In the genomic region with DNA sequence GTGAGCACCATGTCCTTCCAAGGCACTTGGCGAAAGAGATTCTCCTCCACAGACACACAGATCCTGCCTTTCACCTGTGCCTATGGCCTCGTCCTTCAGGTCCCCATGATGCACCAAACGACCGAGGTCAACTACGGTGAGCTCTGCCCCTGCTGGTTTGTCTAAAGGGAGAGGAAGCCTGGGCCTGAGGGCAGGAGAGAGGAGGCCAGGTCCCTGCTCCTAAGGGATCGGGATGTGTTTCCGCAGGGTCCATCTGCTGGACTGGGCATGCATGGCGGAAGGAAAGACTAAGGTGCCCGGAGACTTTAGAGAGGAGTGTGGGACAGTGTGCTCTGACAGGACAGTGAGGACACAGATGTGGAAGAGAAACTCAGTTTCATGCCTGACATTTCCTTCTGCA, we compare ENCODE assay signal across 17 cellular contexts. TPM values are rescaled to one million over a fixed set of nuclear protein-coding genes. Genes with fewer than 3 reads are reported as not detected.
DNase-seq lines count a peak whose midpoint lies in the region; ATAC-seq and TF ChIP-seq lines count a peak whose summit lies in the region.
"Had no signal": no experiment of that assay in that cellular context is flagged by ENCODE, and none has a peak within 500 bp of the region (broad histone marks: within the 10 kb centered on the region; RNA-seq: fewer than 3 reads in every experiment).

No MANE protein-coding gene starts in this region.

- no peak overlapping the region for H3K4me3 Mint-ChIP-seq in activated naive CD8-positive, alpha-beta T cell treated with anti-CD3 and anti-CD28 coated beads, Interleukin-2, amount 50 U/mL, for 24 hours
- no peak overlapping the region for H3K4me3 Mint-ChIP-seq in activated naive CD8-positive, alpha-beta T cell treated with anti-CD3 and anti-CD28 coated beads for 36 hours
- no peak overlapping the region for H3K4me3 Mint-ChIP-seq in WTC11
- no peak overlapping the region for H3K4me3 Mint-ChIP-seq in activated T-cell treated with anti-CD3 and anti-CD28 coated beads, Interleukin-2, amount 50 U/mL, for 4 hours
- H3K4me3 Mint-ChIP-seq: CD14-positive monocyte; CD4-positive, alpha-beta memory T cell had no signal

- CTCF ChIA-PET in WTC11 (lab: Charles Lee): interaction anchor here (0.7 to 2.0 kb wide), 4 partner anchors 12 to 222 kb away, joined by 3 to 13 read pairs (median 3); no protein-coding TSS in a partner anchor

- H3K27ac Mint-ChIP-seq in activated naive CD8-positive, alpha-beta T cell treated with anti-CD3 and anti-CD28 coated beads, Interleukin-2, amount 50 U/mL, for 24 hours: no peak overlapping the region
- no peak overlapping the region for H3K27ac Mint-ChIP-seq in activated naive CD8-positive, alpha-beta T cell treated with anti-CD3 and anti-CD28 coated beads for 36 hours
- H3K27ac Mint-ChIP-seq in WTC11: 0 out of 2 replicates have a peak overlapping the region, but pooled peaks have one; percentile 39
- H3K27ac Mint-ChIP-seq: CD14-positive monocyte, IgD-negative memory B cell had no signal

- TF ChIP-seq CTCF in WTC11 (IDR thresholded peaks at IDR 0.05): no peak

- H3K27me3 Mint-ChIP-seq in activated naive CD8-positive, alpha-beta T cell treated with anti-CD3 and anti-CD28 coated beads, Interleukin-2, amount 50 U/mL, for 24 hours: no peaks in the 10 kb centered on the region
- no peaks in the 10 kb centered on the region for H3K27me3 Mint-ChIP-seq in activated naive CD8-positive, alpha-beta T cell treated with anti-CD3 and anti-CD28 coated beads for 36 hours
- H3K27me3 Mint-ChIP-seq in WTC11 (ENCODE audit: low read depth): no peaks in the 10 kb centered on the region
- no peaks in the 10 kb centered on the region for H3K27me3 Mint-ChIP-seq in activated T-cell treated with anti-CD3 and anti-CD28 coated beads, Interleukin-2, amount 50 U/mL, for 4 hours (ENCODE audit: low read depth)
- H3K27me3 Mint-ChIP-seq: CD4-positive, alpha-beta memory T cell; IgD-negative memory B cell had no signal

- peaks cover 5% of the 10 kb centered on the region for H3K36me3 Mint-ChIP-seq in activated naive CD8-positive, alpha-beta T cell treated with anti-CD3 and anti-CD28 coated beads, Interleukin-2, amount 50 U/mL, for 24 hours (ENCODE audit: low read depth)
- peaks cover 2% of the 10 kb centered on the region for H3K36me3 Mint-ChIP-seq in activated naive CD8-positive, alpha-beta T cell treated with anti-CD3 and anti-CD28 coated beads for 36 hours
- no peaks in the 10 kb centered on the region for H3K36me3 Mint-ChIP-seq in WTC11
- H3K36me3 Mint-ChIP-seq in activated T-cell treated with anti-CD3 and anti-CD28 coated beads, Interleukin-2, amount 50 U/mL, for 4 hours (ENCODE audit: insufficient read depth): peaks cover under 1% of the 10 kb centered on the region
- H3K36me3 Mint-ChIP-seq: CD14-positive monocyte had no signal

- DNase-seq in activated naive CD8-positive, alpha-beta T cell treated with anti-CD3 and anti-CD28 coated beads, Interleukin-2, amount 50 U/mL, for 24 hours: no peak
- DNase-seq in activated naive CD8-positive, alpha-beta T cell treated with anti-CD3 and anti-CD28 coated beads for 36 hours: no peak
- no peak for DNase-seq in WTC11 (ENCODE audit: low spot score)
- peak; percentile 62 for DNase-seq in islet precursor cell
- no peak for DNase-seq in foreskin melanocyte
- no peak for DNase-seq in activated T-cell treated with anti-CD3 and anti-CD28 coated beads, Interleukin-2, amount 50 U/mL, for 4 hours
- DNase-seq: CD4-positive, alpha-beta memory T cell; DMS153; DMS79; GF-D8; HCEC 1CT had no signal

- peak; percentile 15 for ATAC-seq in activated naive CD8-positive, alpha-beta T cell treated with anti-CD3 and anti-CD28 coated beads, Interleukin-2, amount 50 U/mL, for 24 hours
- ATAC-seq in WTC11 (peak; percentile 77), HG02678 (IDR thresholded peaks at IDR 0.05; ENCODE audit: unreplicated experiment) (no peak)
- ATAC-seq in activated T-cell treated with anti-CD3 and anti-CD28 coated beads, Interleukin-2, amount 50 U/mL, for 4 hours: no peak

- POLR2A ChIA-PET in WTC11 (lab: Charles Lee): no interaction called here

- no peaks in the 10 kb centered on the region for H3K9me3 Mint-ChIP-seq in activated naive CD8-positive, alpha-beta T cell treated with anti-CD3 and anti-CD28 coated beads, Interleukin-2, amount 50 U/mL, for 24 hours
- no peaks in the 10 kb centered on the region for H3K9me3 Mint-ChIP-seq in activated naive CD8-positive, alpha-beta T cell treated with anti-CD3 and anti-CD28 coated beads for 36 hours
- peaks cover 4% of the 10 kb centered on the region; the same call in 1 of the 2 replicates for H3K9me3 Mint-ChIP-seq in WTC11
- H3K9me3 Mint-ChIP-seq in activated T-cell treated with anti-CD3 and anti-CD28 coated beads, Interleukin-2, amount 50 U/mL, for 4 hours: no peaks in the 10 kb centered on the region
- H3K9me3 Mint-ChIP-seq: CD14-positive monocyte had no signal

- no peaks in the 10 kb centered on the region for H3K4me1 Mint-ChIP-seq in activated naive CD8-positive, alpha-beta T cell treated with anti-CD3 and anti-CD28 coated beads, Interleukin-2, amount 50 U/mL, for 24 hours
- H3K4me1 Mint-ChIP-seq in activated naive CD8-positive, alpha-beta T cell treated with anti-CD3 and anti-CD28 coated beads for 36 hours: peaks cover 3% of the 10 kb centered on the region
- H3K4me1 Mint-ChIP-seq in WTC11: peaks cover 29% of the 10 kb centered on the region
- H3K4me1 Mint-ChIP-seq in activated T-cell treated with anti-CD3 and anti-CD28 coated beads, Interleukin-2, amount 50 U/mL, for 4 hours (ENCODE audit: low read depth): no peaks in the 10 kb centered on the region
- H3K4me1 Mint-ChIP-seq: CD14-positive monocyte; CD4-positive, alpha-beta memory T cell; IgD-negative memory B cell had no signal

TF ChIP-seq in WTC11, 78 proteins besides CTCF, POLR2A, EP300 and RAD21:
- TF ChIP-seq ZNF263 (CRISPR knock-in tag; IDR thresholded peaks at IDR 0.05; ENCODE audit: low read depth) (no peak), CREM (CRISPR knock-in tag; IDR thresholded peaks at IDR 0.05) (no peak), AR (CRISPR knock-in tag; IDR thresholded peaks at IDR 0.05) (no peak), FOXJ3 (CRISPR knock-in tag; IDR thresholded peaks at IDR 0.05; ENCODE audit: borderline replicate concordance) (no peak), ZNF219 (CRISPR knock-in tag; IDR thresholded peaks at IDR 0.05; ENCODE audit: borderline replicate concordance) (no peak), ETV6 (CRISPR knock-in tag; IDR thresholded peaks at IDR 0.05) (no peak)
- TF ChIP-seq, protein P1, sequence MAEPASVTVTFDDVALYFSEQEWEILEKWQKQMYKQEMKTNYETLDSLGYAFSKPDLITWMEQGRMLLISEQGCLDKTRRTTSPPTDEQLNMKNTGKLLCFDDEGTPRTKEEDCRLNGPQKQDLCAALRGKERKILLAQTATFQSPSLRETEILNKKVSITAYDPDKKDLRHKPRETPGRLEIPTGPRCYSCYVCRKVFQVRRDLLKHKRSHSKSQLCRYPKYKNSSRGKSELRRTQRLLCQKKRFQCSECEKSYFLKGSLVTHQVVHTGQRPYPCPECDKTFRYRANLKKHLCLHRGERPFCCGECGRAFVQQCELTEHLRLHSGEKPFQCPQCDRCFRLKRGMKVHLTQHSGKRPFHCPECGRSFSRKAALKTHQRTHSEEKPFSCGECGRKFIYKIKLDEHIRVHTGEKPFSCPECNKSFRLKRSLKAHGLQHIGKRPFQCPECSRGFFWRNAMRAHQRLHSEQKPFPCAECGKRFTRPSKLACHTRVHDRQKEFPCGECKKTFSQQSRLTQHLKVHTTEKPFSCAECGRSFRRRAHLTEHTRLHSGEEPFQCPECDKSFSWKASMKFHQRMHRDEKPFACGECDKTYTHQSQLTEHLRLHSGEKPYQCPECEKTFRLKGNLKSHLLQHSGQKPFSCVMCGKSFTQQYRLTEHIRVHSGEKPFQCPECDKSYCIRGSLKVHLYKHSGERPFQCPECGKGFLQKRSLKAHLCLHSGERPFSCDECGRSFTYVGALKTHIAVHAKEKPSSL (CRISPR knock-in tag; conservative IDR thresholded peaks at IDR 0.05): no peak

RNA-seq across cellular contexts. Expression of gene SERPINE3, which starts 7.6 kb away (rescaled TPM):
- not detected for total RNA-seq in activated naive CD8-positive, alpha-beta T cell treated with anti-CD3 and anti-CD28 coated beads for 36 hours
- total RNA-seq in WTC11 (2021): 0.16 to 0.64 TPM (median 0.59 TPM) in 3 replicates
- not detected for total RNA-seq in activated T-cell treated with anti-CD3 and anti-CD28 coated beads, Interleukin-2, amount 50 U/mL, for 4 hours
- total RNA-seq: A673; CD4-positive, alpha-beta memory T cell; Daoy; H4 had no signal

Comparison
In these comparisons a context has a peak if more than half of its experiments do, and no peak if none do; other contexts are left out.
1. ATAC-seq: peak in activated naive CD8-positive, alpha-beta T cell treated with anti-CD3 and anti-CD28 coated beads, Interleukin-2, amount 50 U/mL, for 24 hours (single experiment) and WTC11 (single experiment); none in HG02678 (single experiment) and activated T-cell treated with anti-CD3 and anti-CD28 coated beads, Interleukin-2, amount 50 U/mL, for 4 hours (0 of 2).